Comparison of ENCODE assay signal across 2 cellular contexts in the genomic region with DNA sequence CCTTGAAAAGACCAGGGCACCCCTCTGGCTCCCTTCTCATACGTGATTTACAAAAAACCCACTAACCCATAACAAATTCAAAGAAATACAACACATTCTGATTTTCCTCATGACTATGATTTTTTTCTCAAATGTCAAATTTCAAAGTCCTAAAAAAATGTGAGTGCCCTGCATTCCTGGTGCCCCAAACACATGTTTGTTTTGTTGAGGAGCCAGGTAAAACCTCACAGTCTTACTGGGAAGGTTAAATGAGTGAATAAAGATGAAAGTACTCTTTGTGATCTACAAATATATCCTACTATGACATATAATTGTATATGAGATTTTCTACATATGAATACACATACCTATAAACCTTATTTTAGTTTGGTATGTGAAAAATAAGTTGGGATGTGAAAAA.
TF ChIP-seq lines count a peak whose summit lies in the region.

No MANE protein-coding gene starts in this region.

TF ChIP-seq in liver, 16 proteins besides CTCF, POLR2A, EP300 and RAD21:
- TF ChIP-seq, protein P1, sequence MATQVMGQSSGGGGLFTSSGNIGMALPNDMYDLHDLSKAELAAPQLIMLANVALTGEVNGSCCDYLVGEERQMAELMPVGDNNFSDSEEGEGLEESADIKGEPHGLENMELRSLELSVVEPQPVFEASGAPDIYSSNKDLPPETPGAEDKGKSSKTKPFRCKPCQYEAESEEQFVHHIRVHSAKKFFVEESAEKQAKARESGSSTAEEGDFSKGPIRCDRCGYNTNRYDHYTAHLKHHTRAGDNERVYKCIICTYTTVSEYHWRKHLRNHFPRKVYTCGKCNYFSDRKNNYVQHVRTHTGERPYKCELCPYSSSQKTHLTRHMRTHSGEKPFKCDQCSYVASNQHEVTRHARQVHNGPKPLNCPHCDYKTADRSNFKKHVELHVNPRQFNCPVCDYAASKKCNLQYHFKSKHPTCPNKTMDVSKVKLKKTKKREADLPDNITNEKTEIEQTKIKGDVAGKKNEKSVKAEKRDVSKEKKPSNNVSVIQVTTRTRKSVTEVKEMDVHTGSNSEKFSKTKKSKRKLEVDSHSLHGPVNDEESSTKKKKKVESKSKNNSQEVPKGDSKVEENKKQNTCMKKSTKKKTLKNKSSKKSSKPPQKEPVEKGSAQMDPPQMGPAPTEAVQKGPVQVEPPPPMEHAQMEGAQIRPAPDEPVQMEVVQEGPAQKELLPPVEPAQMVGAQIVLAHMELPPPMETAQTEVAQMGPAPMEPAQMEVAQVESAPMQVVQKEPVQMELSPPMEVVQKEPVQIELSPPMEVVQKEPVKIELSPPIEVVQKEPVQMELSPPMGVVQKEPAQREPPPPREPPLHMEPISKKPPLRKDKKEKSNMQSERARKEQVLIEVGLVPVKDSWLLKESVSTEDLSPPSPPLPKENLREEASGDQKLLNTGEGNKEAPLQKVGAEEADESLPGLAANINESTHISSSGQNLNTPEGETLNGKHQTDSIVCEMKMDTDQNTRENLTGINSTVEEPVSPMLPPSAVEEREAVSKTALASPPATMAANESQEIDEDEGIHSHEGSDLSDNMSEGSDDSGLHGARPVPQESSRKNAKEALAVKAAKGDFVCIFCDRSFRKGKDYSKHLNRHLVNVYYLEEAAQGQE (IDR thresholded peaks at IDR 0.05): no peak
- peak; percentile 22 for TF ChIP-seq YY1 (IDR thresholded peaks at IDR 0.05)
- TF ChIP-seq, protein P2, sequence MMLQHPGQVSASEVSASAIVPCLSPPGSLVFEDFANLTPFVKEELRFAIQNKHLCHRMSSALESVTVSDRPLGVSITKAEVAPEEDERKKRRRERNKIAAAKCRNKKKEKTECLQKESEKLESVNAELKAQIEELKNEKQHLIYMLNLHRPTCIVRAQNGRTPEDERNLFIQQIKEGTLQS (IDR thresholded peaks at IDR 0.05): no peak
- TF ChIP-seq, protein P3, sequence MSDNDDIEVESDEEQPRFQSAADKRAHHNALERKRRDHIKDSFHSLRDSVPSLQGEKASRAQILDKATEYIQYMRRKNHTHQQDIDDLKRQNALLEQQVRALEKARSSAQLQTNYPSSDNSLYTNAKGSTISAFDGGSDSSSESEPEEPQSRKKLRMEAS (IDR thresholded peaks at IDR 0.05): no peak
- TF ChIP-seq EGR1 (IDR thresholded peaks at IDR 0.05; ENCODE audit: low read depth in 2 of 2): no peak
- TF ChIP-seq FOXA2 (IDR thresholded peaks at IDR 0.05): no peak
- peak in 1 of 2 donors; percentile 41 for TF ChIP-seq RXRA (IDR thresholded peaks at IDR 0.05)
- no peak for TF ChIP-seq NR2F2 (IDR thresholded peaks at IDR 0.05)
- no peak for TF ChIP-seq TAF1 (conservative IDR thresholded peaks at IDR 0.05)
- TF ChIP-seq GABPA (IDR thresholded peaks at IDR 0.05 in 1 of 2, conservative IDR thresholded peaks at IDR 0.05 in 1 of 2): no peak
- peak; percentile 33 to 59 for TF ChIP-seq HNF4A (conservative IDR thresholded peaks at IDR 0.05)

TF ChIP-seq in HepG2, 621 proteins besides CTCF, POLR2A, EP300 and RAD21:
- TF ChIP-seq, protein P4, sequence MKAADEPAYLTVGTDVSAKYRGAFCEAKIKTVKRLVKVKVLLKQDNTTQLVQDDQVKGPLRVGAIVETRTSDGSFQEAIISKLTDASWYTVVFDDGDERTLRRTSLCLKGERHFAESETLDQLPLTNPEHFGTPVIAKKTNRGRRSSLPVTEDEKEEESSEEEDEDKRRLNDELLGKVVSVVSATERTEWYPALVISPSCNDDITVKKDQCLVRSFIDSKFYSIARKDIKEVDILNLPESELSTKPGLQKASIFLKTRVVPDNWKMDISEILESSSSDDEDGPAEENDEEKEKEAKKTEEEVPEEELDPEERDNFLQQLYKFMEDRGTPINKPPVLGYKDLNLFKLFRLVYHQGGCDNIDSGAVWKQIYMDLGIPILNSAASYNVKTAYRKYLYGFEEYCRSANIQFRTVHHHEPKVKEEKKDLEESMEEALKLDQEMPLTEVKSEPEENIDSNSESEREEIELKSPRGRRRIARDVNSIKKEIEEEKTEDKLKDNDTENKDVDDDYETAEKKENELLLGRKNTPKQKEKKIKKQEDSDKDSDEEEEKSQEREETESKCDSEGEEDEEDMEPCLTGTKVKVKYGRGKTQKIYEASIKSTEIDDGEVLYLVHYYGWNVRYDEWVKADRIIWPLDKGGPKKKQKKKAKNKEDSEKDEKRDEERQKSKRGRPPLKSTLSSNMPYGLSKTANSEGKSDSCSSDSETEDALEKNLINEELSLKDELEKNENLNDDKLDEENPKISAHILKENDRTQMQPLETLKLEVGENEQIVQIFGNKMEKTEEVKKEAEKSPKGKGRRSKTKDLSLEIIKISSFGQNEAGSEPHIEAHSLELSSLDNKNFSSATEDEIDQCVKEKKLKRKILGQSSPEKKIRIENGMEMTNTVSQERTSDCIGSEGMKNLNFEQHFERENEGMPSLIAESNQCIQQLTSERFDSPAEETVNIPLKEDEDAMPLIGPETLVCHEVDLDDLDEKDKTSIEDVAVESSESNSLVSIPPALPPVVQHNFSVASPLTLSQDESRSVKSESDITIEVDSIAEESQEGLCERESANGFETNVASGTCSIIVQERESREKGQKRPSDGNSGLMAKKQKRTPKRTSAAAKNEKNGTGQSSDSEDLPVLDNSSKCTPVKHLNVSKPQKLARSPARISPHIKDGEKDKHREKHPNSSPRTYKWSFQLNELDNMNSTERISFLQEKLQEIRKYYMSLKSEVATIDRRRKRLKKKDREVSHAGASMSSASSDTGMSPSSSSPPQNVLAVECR (CRISPR knock-in tag; IDR thresholded peaks at IDR 0.05; ENCODE audit: borderline replicate concordance): no peak
- TF ChIP-seq, protein P5, sequence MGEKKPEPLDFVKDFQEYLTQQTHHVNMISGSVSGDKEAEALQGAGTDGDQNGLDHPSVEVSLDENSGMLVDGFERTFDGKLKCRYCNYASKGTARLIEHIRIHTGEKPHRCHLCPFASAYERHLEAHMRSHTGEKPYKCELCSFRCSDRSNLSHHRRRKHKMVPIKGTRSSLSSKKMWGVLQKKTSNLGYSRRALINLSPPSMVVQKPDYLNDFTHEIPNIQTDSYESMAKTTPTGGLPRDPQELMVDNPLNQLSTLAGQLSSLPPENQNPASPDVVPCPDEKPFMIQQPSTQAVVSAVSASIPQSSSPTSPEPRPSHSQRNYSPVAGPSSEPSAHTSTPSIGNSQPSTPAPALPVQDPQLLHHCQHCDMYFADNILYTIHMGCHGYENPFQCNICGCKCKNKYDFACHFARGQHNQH (CRISPR knock-in tag; IDR thresholded peaks at IDR 0.05): no peak
- TF ChIP-seq TBP (CRISPR knock-in tag; IDR thresholded peaks at IDR 0.05) (no peak), SNAI1 (CRISPR knock-in tag; IDR thresholded peaks at IDR 0.05; ENCODE audit: borderline replicate concordance) (no peak), ZNF562 (CRISPR knock-in tag; IDR thresholded peaks at IDR 0.05; ENCODE audit: borderline replicate concordance) (no peak), ZNF672 (CRISPR knock-in tag; IDR thresholded peaks at IDR 0.05) (no peak), STAG1 (CRISPR knock-in tag; IDR thresholded peaks at IDR 0.05) (no peak), ZNF20 (CRISPR knock-in tag; IDR thresholded peaks at IDR 0.05) (no peak), ZNF510 (CRISPR knock-in tag; IDR thresholded peaks at IDR 0.05; ENCODE audit: low read depth) (no peak), ZNF674 (CRISPR knock-in tag; IDR thresholded peaks at IDR 0.05; ENCODE audit: low read depth) (no peak), KLF11 (CRISPR knock-in tag; IDR thresholded peaks at IDR 0.05) (no peak), RBM39 (IDR thresholded peaks at IDR 0.05; ENCODE audit: low read depth, low read length, poor library complexity, severe bottlenecking) (no peak), RFXANK (CRISPR knock-in tag; IDR thresholded peaks at IDR 0.05) (no peak), KDM5B (CRISPR knock-in tag; IDR thresholded peaks at IDR 0.05; ENCODE audit: borderline replicate concordance) (no peak)
- TF ChIP-seq, protein P6, sequence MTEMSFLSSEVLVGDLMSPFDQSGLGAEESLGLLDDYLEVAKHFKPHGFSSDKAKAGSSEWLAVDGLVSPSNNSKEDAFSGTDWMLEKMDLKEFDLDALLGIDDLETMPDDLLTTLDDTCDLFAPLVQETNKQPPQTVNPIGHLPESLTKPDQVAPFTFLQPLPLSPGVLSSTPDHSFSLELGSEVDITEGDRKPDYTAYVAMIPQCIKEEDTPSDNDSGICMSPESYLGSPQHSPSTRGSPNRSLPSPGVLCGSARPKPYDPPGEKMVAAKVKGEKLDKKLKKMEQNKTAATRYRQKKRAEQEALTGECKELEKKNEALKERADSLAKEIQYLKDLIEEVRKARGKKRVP (CRISPR knock-in tag; IDR thresholded peaks at IDR 0.05): no peak
- TF ChIP-seq, protein P7, sequence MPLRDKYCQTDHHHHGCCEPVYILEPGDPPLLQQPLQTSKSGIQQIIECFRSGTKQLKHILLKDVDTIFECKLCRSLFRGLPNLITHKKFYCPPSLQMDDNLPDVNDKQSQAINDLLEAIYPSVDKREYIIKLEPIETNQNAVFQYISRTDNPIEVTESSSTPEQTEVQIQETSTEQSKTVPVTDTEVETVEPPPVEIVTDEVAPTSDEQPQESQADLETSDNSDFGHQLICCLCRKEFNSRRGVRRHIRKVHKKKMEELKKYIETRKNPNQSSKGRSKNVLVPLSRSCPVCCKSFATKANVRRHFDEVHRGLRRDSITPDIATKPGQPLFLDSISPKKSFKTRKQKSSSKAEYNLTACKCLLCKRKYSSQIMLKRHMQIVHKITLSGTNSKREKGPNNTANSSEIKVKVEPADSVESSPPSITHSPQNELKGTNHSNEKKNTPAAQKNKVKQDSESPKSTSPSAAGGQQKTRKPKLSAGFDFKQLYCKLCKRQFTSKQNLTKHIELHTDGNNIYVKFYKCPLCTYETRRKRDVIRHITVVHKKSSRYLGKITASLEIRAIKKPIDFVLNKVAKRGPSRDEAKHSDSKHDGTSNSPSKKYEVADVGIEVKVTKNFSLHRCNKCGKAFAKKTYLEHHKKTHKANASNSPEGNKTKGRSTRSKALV (CRISPR knock-in tag; IDR thresholded peaks at IDR 0.05): no peak
- TF ChIP-seq, protein P8, sequence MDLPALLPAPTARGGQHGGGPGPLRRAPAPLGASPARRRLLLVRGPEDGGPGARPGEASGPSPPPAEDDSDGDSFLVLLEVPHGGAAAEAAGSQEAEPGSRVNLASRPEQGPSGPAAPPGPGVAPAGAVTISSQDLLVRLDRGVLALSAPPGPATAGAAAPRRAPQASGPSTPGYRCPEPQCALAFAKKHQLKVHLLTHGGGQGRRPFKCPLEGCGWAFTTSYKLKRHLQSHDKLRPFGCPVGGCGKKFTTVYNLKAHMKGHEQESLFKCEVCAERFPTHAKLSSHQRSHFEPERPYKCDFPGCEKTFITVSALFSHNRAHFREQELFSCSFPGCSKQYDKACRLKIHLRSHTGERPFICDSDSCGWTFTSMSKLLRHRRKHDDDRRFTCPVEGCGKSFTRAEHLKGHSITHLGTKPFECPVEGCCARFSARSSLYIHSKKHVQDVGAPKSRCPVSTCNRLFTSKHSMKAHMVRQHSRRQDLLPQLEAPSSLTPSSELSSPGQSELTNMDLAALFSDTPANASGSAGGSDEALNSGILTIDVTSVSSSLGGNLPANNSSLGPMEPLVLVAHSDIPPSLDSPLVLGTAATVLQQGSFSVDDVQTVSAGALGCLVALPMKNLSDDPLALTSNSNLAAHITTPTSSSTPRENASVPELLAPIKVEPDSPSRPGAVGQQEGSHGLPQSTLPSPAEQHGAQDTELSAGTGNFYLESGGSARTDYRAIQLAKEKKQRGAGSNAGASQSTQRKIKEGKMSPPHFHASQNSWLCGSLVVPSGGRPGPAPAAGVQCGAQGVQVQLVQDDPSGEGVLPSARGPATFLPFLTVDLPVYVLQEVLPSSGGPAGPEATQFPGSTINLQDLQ (CRISPR knock-in tag; IDR thresholded peaks at IDR 0.05): no peak
- TF ChIP-seq, protein P9, sequence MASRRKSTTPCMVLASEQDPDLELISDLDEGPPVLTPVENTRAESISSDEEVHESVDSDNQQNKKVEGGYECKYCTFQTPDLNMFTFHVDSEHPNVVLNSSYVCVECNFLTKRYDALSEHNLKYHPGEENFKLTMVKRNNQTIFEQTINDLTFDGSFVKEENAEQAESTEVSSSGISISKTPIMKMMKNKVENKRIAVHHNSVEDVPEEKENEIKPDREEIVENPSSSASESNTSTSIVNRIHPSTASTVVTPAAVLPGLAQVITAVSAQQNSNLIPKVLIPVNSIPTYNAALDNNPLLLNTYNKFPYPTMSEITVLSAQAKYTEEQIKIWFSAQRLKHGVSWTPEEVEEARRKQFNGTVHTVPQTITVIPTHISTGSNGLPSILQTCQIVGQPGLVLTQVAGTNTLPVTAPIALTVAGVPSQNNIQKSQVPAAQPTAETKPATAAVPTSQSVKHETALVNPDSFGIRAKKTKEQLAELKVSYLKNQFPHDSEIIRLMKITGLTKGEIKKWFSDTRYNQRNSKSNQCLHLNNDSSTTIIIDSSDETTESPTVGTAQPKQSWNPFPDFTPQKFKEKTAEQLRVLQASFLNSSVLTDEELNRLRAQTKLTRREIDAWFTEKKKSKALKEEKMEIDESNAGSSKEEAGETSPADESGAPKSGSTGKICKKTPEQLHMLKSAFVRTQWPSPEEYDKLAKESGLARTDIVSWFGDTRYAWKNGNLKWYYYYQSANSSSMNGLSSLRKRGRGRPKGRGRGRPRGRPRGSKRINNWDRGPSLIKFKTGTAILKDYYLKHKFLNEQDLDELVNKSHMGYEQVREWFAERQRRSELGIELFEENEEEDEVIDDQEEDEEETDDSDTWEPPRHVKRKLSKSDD (CRISPR knock-in tag; IDR thresholded peaks at IDR 0.05; ENCODE audit: low read depth): no peak
